ENCODE assay signal across 8 cellular contexts in genomic region chr15:60128000-60128376, GRCh38.
DNase-seq lines count a peak whose midpoint lies in the region; ATAC-seq and TF ChIP-seq lines count a peak whose summit lies in the region.

No MANE protein-coding gene starts in this region.

- H3K9me3 Mint-ChIP-seq in naive B cell, result no peaks in the 10 kb centered on the region

- peak overlapping the region; percentile 86 for H2AFZ ChIP-seq in Karpas-422 (ENCODE audit: low read length)

- no peaks in the 10 kb centered on the region for H3K36me3 ChIP-seq in Karpas-422 (ENCODE audit: insufficient read depth, low read length)

- H3K9ac ChIP-seq in Karpas-422 (ENCODE audit: low read length), result peak overlapping the region; percentile 66

- ATAC-seq in naive B cell (ENCODE audit: low read depth in 2 of 2) (no peak), HG03095 (IDR thresholded peaks at IDR 0.05; ENCODE audit: unreplicated experiment) (no peak), HG03469 (IDR thresholded peaks at IDR 0.05; ENCODE audit: unreplicated experiment) (no peak), HG02571 (IDR thresholded peaks at IDR 0.05; ENCODE audit: unreplicated experiment) (no peak)

- H3K27me3 ChIP-seq in Karpas-422 (ENCODE audit: low read length), result no peaks in the 10 kb centered on the region

- no peaks in the 10 kb centered on the region for H3K79me2 ChIP-seq in Karpas-422 (ENCODE audit: low read length)

- no peak overlapping the region for H3K27ac ChIP-seq in Karpas-422 (ENCODE audit: low read length)
- H3K27ac ChIP-seq in coronary artery, result peak overlapping the region; percentile 38 to 62

- peaks cover 9 to 24% (median 18%) of the 10 kb centered on the region in 3 donors for H3K4me1 Mint-ChIP-seq in naive B cell

- no peaks in the 10 kb centered on the region for H4K20me1 ChIP-seq in Karpas-422 (ENCODE audit: insufficient read depth, low read depth, low read length)

- no peak for TF ChIP-seq CTCF in coronary artery (IDR thresholded peaks at IDR 0.05)

- peak overlapping the region; percentile 68 for H3K4me3 ChIP-seq in Karpas-422 (ENCODE audit: low read length)
- peak overlapping the region; percentile 73 for H3K4me3 ChIP-seq in coronary artery

- no peaks in the 10 kb centered on the region for H3K9me2 ChIP-seq in Karpas-422 (replicated peaks; ENCODE audit: insufficient read depth, low read length)

- H3K27me3 Mint-ChIP-seq in naive B cell, result no peaks in the 10 kb centered on the region

- H3K9me3 ChIP-seq in Karpas-422 (ENCODE audit: low read length), result no peaks in the 10 kb centered on the region

- DNase-seq in AG08395 (ENCODE audit: low spot score) (peak; percentile 28), Karpas-422 (no peak), coronary artery (ENCODE audit: low spot score) (no peak), naive B cell (no peak), NCI-H2171 treated with DMSO at 0.1 percent for 48 hours (lab: John Stamatoyannopoulos, UW) (no peak)

- peak overlapping the region; percentile 85 to 98 (median 88) for H3K4me3 Mint-ChIP-seq in naive B cell

- H3K4me2 ChIP-seq in Karpas-422 (ENCODE audit: low read depth, low read length, poor library complexity, severe bottlenecking), result peak overlapping the region; percentile 83

- peaks cover 15% of the 10 kb centered on the region for H3K4me1 ChIP-seq in Karpas-422 (ENCODE audit: low read length)

- H3K27ac Mint-ChIP-seq in naive B cell, result peak overlapping the region; percentile 76 to 95 (median 92)

- no peaks in the 10 kb centered on the region for H3K36me3 Mint-ChIP-seq in naive B cell
